Comparison of ENCODE assay signal across 9 cellular contexts in the genomic region with DNA sequence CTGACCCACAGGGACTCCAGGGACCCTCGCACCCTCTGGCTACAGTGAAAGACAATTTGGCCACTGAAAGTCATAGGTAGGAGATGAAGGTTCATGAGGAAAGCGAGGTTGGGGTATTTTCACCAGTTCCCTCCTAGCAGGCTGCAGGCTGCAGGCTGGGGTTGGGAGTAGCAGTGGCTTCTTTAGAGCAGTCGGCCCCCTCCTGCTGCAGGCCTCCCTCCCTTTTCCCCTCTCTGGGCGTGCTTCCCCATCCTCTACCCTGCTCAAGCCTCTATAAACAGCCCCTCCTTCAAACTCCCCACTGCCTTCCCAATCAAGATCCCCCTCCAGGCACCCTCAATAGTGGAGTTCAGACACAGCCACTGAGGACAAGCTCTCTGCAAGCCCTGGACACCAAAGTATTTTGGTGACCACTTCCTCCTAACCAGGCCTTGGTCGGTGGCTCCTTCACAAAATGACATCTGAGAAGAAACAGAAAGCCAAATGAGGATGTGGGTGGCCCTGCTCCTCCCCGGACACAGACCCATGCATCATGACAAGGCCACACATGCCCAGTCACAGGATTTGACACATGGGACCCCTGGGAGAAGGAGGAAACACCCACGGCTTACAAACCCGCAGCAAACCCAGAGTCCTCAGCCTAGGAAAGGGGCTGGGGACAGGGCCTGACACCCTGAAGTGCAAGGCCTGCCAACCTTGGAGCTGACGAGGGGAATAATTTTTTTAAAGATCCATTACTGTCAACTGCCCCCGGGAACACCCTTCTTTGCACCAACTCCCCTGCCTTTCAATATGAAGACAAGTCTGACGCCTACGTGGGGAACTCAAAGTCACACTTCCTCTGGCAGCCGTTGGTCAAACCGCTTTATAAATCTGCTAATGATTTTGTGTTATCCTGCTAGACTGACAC. TPM values are rescaled to one million over a fixed set of nuclear protein-coding genes. Genes with fewer than 3 reads are reported as not detected.
DNase-seq lines count a peak whose midpoint lies in the region; ATAC-seq, FAIRE-seq and TF ChIP-seq lines count a peak whose summit lies in the region.
"Had no signal": no experiment of that assay in that cellular context is flagged by ENCODE, and none has a peak within 500 bp of the region (broad histone marks: within the 10 kb centered on the region; RNA-seq: fewer than 3 reads in every experiment).

No MANE protein-coding gene starts in this region.

- H3K4me1 ChIP-seq in GM12878 (ENCODE audit: control insufficient read depth, insufficient read depth, low read length) = peaks cover 20% of the 10 kb centered on the region
- no peaks in the 10 kb centered on the region for H3K4me1 ChIP-seq in osteoblast (ENCODE audit: insufficient read depth, low read length)

- H3K36me3 Mint-ChIP-seq in HFFc6 (ENCODE audit: low read depth) = no peaks in the 10 kb centered on the region

- H3K9ac ChIP-seq in GM12878 (ENCODE audit: control insufficient read depth, insufficient read depth, low read length) = peak overlapping the region; percentile 63

- H3K9me3 ChIP-seq in GM12878 (replicated peaks; ENCODE audit: control insufficient read depth, insufficient read depth, low read length) (no peaks in the 10 kb centered on the region), osteoblast (ENCODE audit: low read depth, low read length) (no peaks in the 10 kb centered on the region)

- peak; percentile 41 for DNase-seq in NK-92 treated with Interleukin-12 subunit alpha and Interleukin-12 subunit beta, amount 100 ng/mL, for 24 hours (lab: John Stamatoyannopoulos, UW)
- DNase-seq in NK-92 (lab: John Stamatoyannopoulos, UW; ENCODE audit: unreplicated experiment) (no peak), GM12878 (ENCODE audit: low read depth, low spot score) (peak; percentile 73), osteoblast (ENCODE audit: insufficient read length, low spot score, missing footprints) (peak; percentile 61), EL (no peak), NCI-H1092 treated with DMSO at 0.1 percent for 48 hours (lab: John Stamatoyannopoulos, UW) (no peak), HFFc6 (no peak)

- WGBS in GM12878 (ENCODE audit: insufficient coverage, insufficient replicate concordance, low lambda C conversion rate, missing lambda C conversion rate) = 18% methylated on average over 14 of the region's 14 CpGs

- no peak overlapping the region for H3K4me3 Mint-ChIP-seq in HFFc6

- TF ChIP-seq CTCF in GM12878 (IDR thresholded peaks at IDR 0.05 in 2 of 3, conservative IDR thresholded peaks at IDR 0.05 in 1 of 3; ENCODE audit: control insufficient read depth in 2 of 3, extremely low read depth in 1 of 3, insufficient read depth in 1 of 3, low read depth in 3 of 3, low read length in 3 of 3) (no peak), osteoblast (IDR thresholded peaks at IDR 0.05; ENCODE audit: extremely low read depth, low read depth, low read length) (no peak), HFFc6 (IDR thresholded peaks at IDR 0.05) (no peak)

- ATAC-seq in HG03135 (IDR thresholded peaks at IDR 0.05; ENCODE audit: unreplicated experiment) (peak; percentile 73), GM12878 (peak; percentile 93)

- no peaks in the 10 kb centered on the region for H4K20me1 ChIP-seq in GM12878 (ENCODE audit: control insufficient read depth, insufficient read depth)
- no peaks in the 10 kb centered on the region for H4K20me1 ChIP-seq in osteoblast (ENCODE audit: insufficient read depth, low read length)

- CTCF ChIA-PET in GM12878 (lab: Yijun Ruan, JAX) = interaction anchor here (1.4 kb wide), 1 partner anchor 42 kb away, joined by 3 read pairs; no protein-coding TSS in a partner anchor

- no peak overlapping the region for H3K27ac Mint-ChIP-seq in HFFc6

- TF ChIP-seq POLR2A in GM12878 (IDR thresholded peaks at IDR 0.05; ENCODE audit: low read depth, low read length) = 0 out of 2 replicates have a peak, but pooled peaks have one; percentile 15

- no TSS peak for BruUV-seq in GM12878 (replicated peaks; lab: Mats Ljungman, UMichigan)

- H3K27me3 Mint-ChIP-seq in HFFc6 (ENCODE audit: insufficient read depth) = peaks cover 1% of the 10 kb centered on the region; the same call in 1 of the 2 replicates

- no peaks in the 10 kb centered on the region for H3K9me3 Mint-ChIP-seq in HFFc6

- in situ Hi-C loops in GM12878 (cut with MboI) = no loop called here

- H3K27ac ChIP-seq in GM12878 (ENCODE audit: control insufficient read depth, insufficient read depth) (peak overlapping the region; percentile 71), osteoblast (ENCODE audit: low read depth, low read length) (no peak overlapping the region)
- H3K27ac ChIP-seq: 22Rv1 had no signal

- peak overlapping the region; percentile 80 for H3K4me2 ChIP-seq in GM12878 (ENCODE audit: control insufficient read depth, insufficient read depth)
- H3K4me2 ChIP-seq in osteoblast (ENCODE audit: insufficient read depth, low read length) = no peak overlapping the region

- RAD21 ChIA-PET in GM12878 (lab: Charles Lee; ENCODE audit: unreplicated experiment) = no interaction called here

- SMC1A ChIA-PET in GM12878 (lab: Charles Lee; ENCODE audit: uncharacterized antibody, unreplicated experiment) = no interaction called here

- H3K27me3 ChIP-seq in GM12878 (replicated peaks in 1 of 2; ENCODE audit: control insufficient read depth in 2 of 2, insufficient read depth in 2 of 2, low read length in 1 of 2) (no peaks in the 10 kb centered on the region), osteoblast (ENCODE audit: insufficient read depth, low read length) (no peaks in the 10 kb centered on the region)

- H2AFZ ChIP-seq in GM12878 (ENCODE audit: control insufficient read depth, low read depth, low read length) (peak overlapping the region; percentile 63), osteoblast (ENCODE audit: low read length) (peak overlapping the region; percentile 29)

- peaks cover 20% of the 10 kb centered on the region for H3K4me1 Mint-ChIP-seq in HFFc6 (ENCODE audit: low read depth)

- TF ChIP-seq EP300 in GM12878 (IDR thresholded peaks at IDR 0.05; ENCODE audit: borderline replicate concordance in 1 of 2, control insufficient read depth in 1 of 2, low read depth in 2 of 2, low read length in 2 of 2) = peak in 1 of 2 experiments; percentile 69; a peak in 3 of 4 replicates

- FAIRE-seq in GM12878 (lab: Jason Lieb, UNC) = no peak

- no peaks in the 10 kb centered on the region for H3K36me3 ChIP-seq in GM12878 (ENCODE audit: control insufficient read depth in 2 of 2, insufficient read depth in 2 of 2, low read length in 1 of 2)
- no peaks in the 10 kb centered on the region for H3K36me3 ChIP-seq in osteoblast (ENCODE audit: insufficient read depth, low read length)

- H3K79me2 ChIP-seq in GM12878 (ENCODE audit: control insufficient read depth, insufficient read depth, low read length) (no peaks in the 10 kb centered on the region), osteoblast (ENCODE audit: insufficient read depth, low read length) (no peaks in the 10 kb centered on the region)

- H3K4me3 ChIP-seq in GM12878 = 0 out of 2 replicates have a peak overlapping the region, but pooled peaks have one; percentile 24
- no peak overlapping the region for H3K4me3 ChIP-seq in osteoblast (ENCODE audit: insufficient read depth, low read length)

- intact Hi-C loops in GM12878 (cut with micrococcal nuclease; ENCODE audit: unreplicated experiment) = loop anchor here (2.0 kb wide), 1 partner anchor 116 kb away; no protein-coding TSS in a partner anchor

- TF ChIP-seq RAD21 in GM12878 (IDR thresholded peaks at IDR 0.05; ENCODE audit: insufficient read depth, low read depth, low read length) = no peak

- POLR2A ChIA-PET in GM12878 (lab: Charles Lee) = no interaction called here

TF ChIP-seq in GM12878, 131 proteins besides CTCF, POLR2A, EP300 and RAD21 (continues in another document):
- TF ChIP-seq E2F4 (IDR thresholded peaks at IDR 0.05; ENCODE audit: low read depth, low read length) (no peak), SMAD5 (IDR thresholded peaks at IDR 0.05; ENCODE audit: low read depth) (no peak), KDM1A (IDR thresholded peaks at IDR 0.05; ENCODE audit: borderline replicate concordance) (no peak), KAT2A (conservative IDR thresholded peaks at IDR 0.05; ENCODE audit: control insufficient read depth, low read depth, low read length) (no peak), FOXK2 (IDR thresholded peaks at IDR 0.05) (no peak), BHLHE40 (IDR thresholded peaks at IDR 0.05; ENCODE audit: borderline replicate concordance in 1 of 2, low read depth in 2 of 2, low read length in 1 of 2) (peak; percentile 19 to 76; a peak in 3 of 4 replicates)

RNA-seq across cellular contexts. Expression of gene GAS7, which starts 41.6 kb away (rescaled TPM):
- total RNA-seq in GM12878 (2013; cell fraction: nucleolus; rRNA removed) = 0.27 and 0.33 TPM in 2 replicates
- total RNA-seq in GM12878 (2014; rRNA removed) (19.9 and 25.0 TPM in 2 replicates), GM12878 (2014; rRNA removed; fragmentation: Illumina TruSeq; extraction: Trizol) (23.1 and 26.0 TPM in 2 replicates), GM12878 (2021) (53.4 and 57.0 TPM in 2 replicates), osteoblast (1.8 and 3.6 TPM in 2 replicates)
- polyA plus RNA-seq in GM12878 (2011; ENCODE audit: low read depth) = 2.3 TPM
- polyA plus RNA-seq in GM12878 (2011; rRNA removed) (27.2 and 30.2 TPM in 2 replicates), GM12878 (2014; fragmentation: Illumina TruSeq; extraction: Trizol) (28.7 and 34.1 TPM in 2 replicates), GM12878 (2014; fragmentation: Nextera tagmentation; extraction: Ambion mirVana) (1 to 10 TPM; 2.3 to 2.9 TPM), GM12878 (2014; rRNA removed) (26.2 and 26.5 TPM in 2 replicates), GM12878 (2016; fragmentation: Nextera tagmentation; extraction: Ambion mirVana) (10 to 100 TPM; 19.3 to 20.9 TPM)
- 30.5 and 31.0 TPM in 2 replicates for polyA plus RNA-seq in GM12878 (2011; cell fraction: cytosol; rRNA removed)
- 24.5 and 33.4 TPM in 2 replicates for polyA plus RNA-seq in GM12878 (2011; cell fraction: nucleus; rRNA removed)
- 4.4 and 7.7 TPM in 2 replicates for polyA plus RNA-seq in GM12878 (2012)
- polyA minus RNA-seq in GM12878 (2011; rRNA and poly(A)+ RNA removed) = 29.4 and 43.3 TPM in 2 replicates
- polyA minus RNA-seq in GM12878 (2011; cell fraction: cytosol; rRNA and poly(A)+ RNA removed) = 12.8 and 14.9 TPM in 2 replicates
- polyA minus RNA-seq in GM12878 (2011; cell fraction: nucleus; rRNA and poly(A)+ RNA removed) = 13.3 and 24.4 TPM in 2 replicates
- 1 to 10 TPM; 1.4 to 7.4 (median 3.1) TPM for total RNA-seq in HFFc6 (2021; fragmentation: NEBNext Ultra II Directional; extraction: Animal tissue kit (Norgen Biotek cat#: 25700))

Comparison
In these comparisons a context has a peak if more than half of its experiments do, and no peak if none do; other contexts are left out.
1. DNase-seq: peak in NK-92 treated with Interleukin-12 subunit alpha and Interleukin-12 subunit beta, amount 100 ng/mL, for 24 hours (single experiment), GM12878 (single experiment) and osteoblast (single experiment); none in NK-92 (single experiment), EL (single experiment), NCI-H1092 treated with DMSO at 0.1 percent for 48 hours (single experiment) and HFFc6 (single experiment).